In the genomic region with DNA sequence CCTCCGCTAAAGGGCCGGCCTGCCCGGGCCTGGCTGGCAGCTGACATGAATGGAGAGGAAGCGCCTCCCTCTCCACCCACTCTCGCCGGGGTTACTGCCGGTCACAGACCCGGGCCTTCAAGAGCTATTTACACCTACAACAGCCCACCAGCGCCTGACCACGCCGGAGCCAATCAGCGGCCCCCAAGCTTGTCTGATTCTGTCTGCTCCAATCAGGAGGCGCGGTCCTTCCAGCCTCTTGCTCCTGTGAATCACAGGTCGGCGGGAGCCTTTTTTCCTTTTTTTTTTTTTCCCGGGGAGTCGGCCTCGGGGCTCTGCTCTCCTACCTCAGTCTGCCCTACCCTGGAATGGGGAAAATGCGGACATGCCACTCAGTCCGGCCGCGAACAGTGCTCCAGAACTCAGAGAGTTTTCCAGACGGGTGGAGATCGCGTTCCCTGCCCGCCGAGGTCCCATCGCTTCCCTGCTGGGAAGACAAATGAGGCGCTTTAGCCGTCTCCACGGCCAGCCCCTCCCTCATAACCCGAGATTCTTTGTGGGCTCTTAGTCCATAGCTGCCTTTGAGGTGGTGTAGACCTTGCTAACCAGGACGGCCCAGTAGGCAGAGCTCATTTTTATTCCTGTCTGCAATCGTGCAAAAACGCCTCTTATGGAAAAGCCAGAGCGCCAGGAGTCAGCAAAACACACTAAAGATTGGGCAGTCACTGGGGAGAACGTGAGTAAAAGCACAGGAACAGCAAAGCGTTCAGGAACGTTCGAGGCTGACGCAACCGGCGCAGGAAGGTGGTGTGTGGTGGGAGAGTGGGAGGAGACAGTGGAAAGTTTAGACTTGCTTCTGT, we compare ENCODE assay signal across 8 cellular contexts. TPM values are rescaled to one million over a fixed set of nuclear protein-coding genes. Genes with fewer than 3 reads are reported as not detected.
DNase-seq lines count a peak whose midpoint lies in the region; ATAC-seq and TF ChIP-seq lines count a peak whose summit lies in the region.

No MANE protein-coding gene starts in this region.

- DNase-seq in Daoy (ENCODE audit: low read depth) (peak; percentile 98), GM23248 (peak; percentile 99), Karpas-422 (peak; percentile 95), Peyer's patch (peak; percentile 98 to 99 (median 98)), fibroblast of mammary gland (ENCODE audit: low read depth) (peak; percentile 99), naive B cell (peak; percentile 87)
- DNase-seq in activated T-helper 1 cell treated with anti-CD3 and anti-CD28 coated beads, Interleukin-12 subunit alpha, Interleukin-12 subunit beta, Interleukin-2, Interleukin-4 antibody, amounts not matched to agents 30 ng/mL and 10 ng/mL and 1 ng/mL, durations not matched to agents 14 hours and 24 hours and 36 hours (ENCODE audit: low spot score): peak; percentile 85
- DNase-seq in stimulated activated effector memory CD8-positive, alpha-beta T cell treated with anti-CD3 and anti-CD28 coated beads, Interleukin-12 subunit alpha, Interleukin-12 subunit beta, amount 100 ng/mL, for 72 hours (ENCODE audit: low spot score in 2 of 2): peak; percentile 73 to 93

- H3K27ac ChIP-seq in GM23248 (peak overlapping the region; percentile 100), Karpas-422 (ENCODE audit: low read length) (peak overlapping the region; percentile 99), Peyer's patch (peak overlapping the region; percentile 78 to 95 (median 89))

- H3K36me3 ChIP-seq in GM23248 (ENCODE audit: low read depth): no peaks in the 10 kb centered on the region
- no peaks in the 10 kb centered on the region for H3K36me3 ChIP-seq in Karpas-422 (ENCODE audit: insufficient read depth, low read length)
- H3K36me3 ChIP-seq in Peyer's patch: no peaks in the 10 kb centered on the region

- H3K9ac ChIP-seq in GM23248 (peak overlapping the region; percentile 99), Karpas-422 (ENCODE audit: low read length) (peak overlapping the region; percentile 99)

- peaks cover 30% of the 10 kb centered on the region for H3K4me1 Mint-ChIP-seq in activated T-helper 1 cell treated with anti-CD3 and anti-CD28 coated beads, Interleukin-12 subunit alpha, Interleukin-12 subunit beta, Interleukin-2, Interleukin-4 antibody, amounts not matched to agents 30 ng/mL and 10 ng/mL and 1 ng/mL, durations not matched to agents 14 hours and 24 hours and 36 hours (ENCODE audit: low read depth)
- H3K4me1 Mint-ChIP-seq in naive B cell: peaks cover 21 to 34% (median 28%) of the 10 kb centered on the region in 3 donors
- peaks cover 30% of the 10 kb centered on the region for H3K4me1 Mint-ChIP-seq in stimulated activated effector memory CD8-positive, alpha-beta T cell treated with anti-CD3 and anti-CD28 coated beads, Interleukin-12 subunit alpha, Interleukin-12 subunit beta, amount 100 ng/mL, for 72 hours

- H4K20me1 ChIP-seq in GM23248 (ENCODE audit: insufficient read depth) (no peaks in the 10 kb centered on the region), Karpas-422 (ENCODE audit: insufficient read depth, low read depth, low read length) (no peaks in the 10 kb centered on the region)

- peak overlapping the region; percentile 83 for H2AFZ ChIP-seq in GM23248
- H2AFZ ChIP-seq in Karpas-422 (ENCODE audit: low read length): peak overlapping the region; percentile 68

- in situ Hi-C loops in GM23248 (cut with MboI): no loop called here

- 0 to 1% methylated on average over 41 to 44 of the region's 44 CpGs for WGBS in GM23248 (ENCODE audit: low coverage in 1 of 2, low lambda C conversion rate in 2 of 2, missing lambda C conversion rate in 2 of 2), 2 experiments

- H3F3A ChIP-seq in GM23248 (ENCODE audit: insufficient read depth): peaks cover 47% of the 10 kb centered on the region

- H3K4me3 Mint-ChIP-seq in activated T-helper 1 cell treated with anti-CD3 and anti-CD28 coated beads, Interleukin-12 subunit alpha, Interleukin-12 subunit beta, Interleukin-2, Interleukin-4 antibody, amounts not matched to agents 30 ng/mL and 10 ng/mL and 1 ng/mL, durations not matched to agents 14 hours and 24 hours and 36 hours: no peak overlapping the region
- no peak overlapping the region for H3K4me3 Mint-ChIP-seq in naive B cell
- H3K4me3 Mint-ChIP-seq in stimulated activated effector memory CD8-positive, alpha-beta T cell treated with anti-CD3 and anti-CD28 coated beads, Interleukin-12 subunit alpha, Interleukin-12 subunit beta, amount 100 ng/mL, for 72 hours: no peak overlapping the region

- intact Hi-C loops in activated T-helper 1 cell treated with anti-CD3 and anti-CD28 coated beads, Interleukin-12 subunit alpha, Interleukin-12 subunit beta, Interleukin-2, Interleukin-4 antibody, amounts not matched to agents 30 ng/mL and 10 ng/mL and 1 ng/mL, durations not matched to agents 14 hours and 24 hours and 36 hours (cut with micrococcal nuclease): loop anchor here (1.0 to 10.0 kb wide), 12 partner anchors 18 to 1321 kb away; a partner anchor contains a TSS

- H3K27me3 ChIP-seq in GM23248 (replicated peaks; ENCODE audit: insufficient read depth) (no peaks in the 10 kb centered on the region), Karpas-422 (ENCODE audit: low read length) (no peaks in the 10 kb centered on the region), Peyer's patch (no peaks in the 10 kb centered on the region)

- peaks cover 41% of the 10 kb centered on the region for H3K4me1 ChIP-seq in GM23248 (ENCODE audit: insufficient read depth)
- H3K4me1 ChIP-seq in Karpas-422 (ENCODE audit: low read length): peaks cover 59% of the 10 kb centered on the region
- peaks cover 0 to 48% (median 17%) of the 10 kb centered on the region in 4 donors for H3K4me1 ChIP-seq in Peyer's patch

- no peaks in the 10 kb centered on the region for H3K9me3 Mint-ChIP-seq in activated T-helper 1 cell treated with anti-CD3 and anti-CD28 coated beads, Interleukin-12 subunit alpha, Interleukin-12 subunit beta, Interleukin-2, Interleukin-4 antibody, amounts not matched to agents 30 ng/mL and 10 ng/mL and 1 ng/mL, durations not matched to agents 14 hours and 24 hours and 36 hours
- no peaks in the 10 kb centered on the region for H3K9me3 Mint-ChIP-seq in naive B cell
- no peaks in the 10 kb centered on the region for H3K9me3 Mint-ChIP-seq in stimulated activated effector memory CD8-positive, alpha-beta T cell treated with anti-CD3 and anti-CD28 coated beads, Interleukin-12 subunit alpha, Interleukin-12 subunit beta, amount 100 ng/mL, for 72 hours

- H3K27me3 Mint-ChIP-seq in activated T-helper 1 cell treated with anti-CD3 and anti-CD28 coated beads, Interleukin-12 subunit alpha, Interleukin-12 subunit beta, Interleukin-2, Interleukin-4 antibody, amounts not matched to agents 30 ng/mL and 10 ng/mL and 1 ng/mL, durations not matched to agents 14 hours and 24 hours and 36 hours (ENCODE audit: insufficient read depth): no peaks in the 10 kb centered on the region
- no peaks in the 10 kb centered on the region for H3K27me3 Mint-ChIP-seq in naive B cell

- H3K9me3 ChIP-seq in GM23248 (ENCODE audit: low read depth) (no peaks in the 10 kb centered on the region), Karpas-422 (ENCODE audit: low read length) (no peaks in the 10 kb centered on the region), Peyer's patch (no peaks in the 10 kb centered on the region)

- H3K9me2 ChIP-seq in GM23248 (ENCODE audit: insufficient read depth): no peaks in the 10 kb centered on the region
- no peaks in the 10 kb centered on the region for H3K9me2 ChIP-seq in Karpas-422 (replicated peaks; ENCODE audit: insufficient read depth, low read length)

- H3K79me2 ChIP-seq in GM23248 (ENCODE audit: insufficient read depth) (0 out of 2 replicates have a peak, but pooled peaks cover 4% of the 10 kb centered on the region), Karpas-422 (ENCODE audit: low read length) (peaks cover 22% of the 10 kb centered on the region)

- peak overlapping the region; percentile 92 for H3K4me2 ChIP-seq in GM23248 (ENCODE audit: unreplicated experiment)
- H3K4me2 ChIP-seq in Karpas-422 (ENCODE audit: low read depth, low read length, poor library complexity, severe bottlenecking): peak overlapping the region; percentile 99

- H3K4me3 ChIP-seq in GM23248 (peak overlapping the region; percentile 92), Karpas-422 (ENCODE audit: low read length) (peak overlapping the region; percentile 93), Peyer's patch (peak overlapping the region; percentile 39 to 63 (median 56)), fibroblast of mammary gland (ENCODE audit: control insufficient read depth, low read depth, low read length) (peak overlapping the region; percentile 63)

- peak; percentile 95 for ATAC-seq in naive B cell (ENCODE audit: low read depth in 2 of 2)
- peak; percentile 91 for ATAC-seq in stimulated activated effector memory CD8-positive, alpha-beta T cell treated with anti-CD3 and anti-CD28 coated beads, Interleukin-12 subunit alpha, Interleukin-12 subunit beta, amount 100 ng/mL, for 72 hours

- TF ChIP-seq POLR2A in Peyer's patch (IDR thresholded peaks at IDR 0.05): peak; percentile 6 to 49

- H3K27ac Mint-ChIP-seq in activated T-helper 1 cell treated with anti-CD3 and anti-CD28 coated beads, Interleukin-12 subunit alpha, Interleukin-12 subunit beta, Interleukin-2, Interleukin-4 antibody, amounts not matched to agents 30 ng/mL and 10 ng/mL and 1 ng/mL, durations not matched to agents 14 hours and 24 hours and 36 hours: no peak overlapping the region
- no peak overlapping the region for H3K27ac Mint-ChIP-seq in naive B cell
- H3K27ac Mint-ChIP-seq in stimulated activated effector memory CD8-positive, alpha-beta T cell treated with anti-CD3 and anti-CD28 coated beads, Interleukin-12 subunit alpha, Interleukin-12 subunit beta, amount 100 ng/mL, for 72 hours: no peak overlapping the region

- peaks cover 4% of the 10 kb centered on the region for H3K36me3 Mint-ChIP-seq in activated T-helper 1 cell treated with anti-CD3 and anti-CD28 coated beads, Interleukin-12 subunit alpha, Interleukin-12 subunit beta, Interleukin-2, Interleukin-4 antibody, amounts not matched to agents 30 ng/mL and 10 ng/mL and 1 ng/mL, durations not matched to agents 14 hours and 24 hours and 36 hours (ENCODE audit: low read depth)
- no peaks in the 10 kb centered on the region for H3K36me3 Mint-ChIP-seq in naive B cell
- H3K36me3 Mint-ChIP-seq in stimulated activated effector memory CD8-positive, alpha-beta T cell treated with anti-CD3 and anti-CD28 coated beads, Interleukin-12 subunit alpha, Interleukin-12 subunit beta, amount 100 ng/mL, for 72 hours: no peaks in the 10 kb centered on the region

- no peak for TF ChIP-seq CTCF in Peyer's patch (IDR thresholded peaks at IDR 0.05)
- TF ChIP-seq CTCF in fibroblast of mammary gland (conservative IDR thresholded peaks at IDR 0.05; ENCODE audit: control insufficient read depth, insufficient read depth, low read depth, low read length): no peak

RNA-seq across cellular contexts. Expression of a gene that starts 26.5 kb away (rescaled TPM):
- total RNA-seq in Daoy (2014; rRNA removed; shearing (Covaris generic)): 45.2 and 46.5 TPM in 2 replicates
- total RNA-seq in GM23248 (2014; rRNA removed; shearing (Covaris generic)): 19.5 and 24.2 TPM in 2 replicates
- polyA plus RNA-seq in GM23248 (2016; fragmentation: Nextera tagmentation; extraction: Ambion mirVana): 18.6 and 19.5 TPM in 2 replicates
- 282 and 463 TPM in 2 replicates for total RNA-seq in Karpas-422 (2014; rRNA removed; shearing (Covaris generic); ENCODE audit: low replicate concordance)
- 10 to 100 TPM in 3 of 4 donors, 1 to 10 TPM in 1; 7.8 to 69.9 (median 34.2) TPM for total RNA-seq in Peyer's patch
- 194 TPM in 2 replicates for total RNA-seq in activated T-helper 1 cell treated with anti-CD3 and anti-CD28 coated beads, Interleukin-12 subunit alpha, Interleukin-12 subunit beta, Interleukin-2, Interleukin-4 antibody, amounts not matched to agents 30 ng/mL and 10 ng/mL and 1 ng/mL, durations not matched to agents 14 hours and 24 hours and 36 hours
- 1 to 10 TPM; 1.7 to 8.3 (median 4.2) TPM for polyA plus RNA-seq in naive B cell (ENCODE audit: low read depth in 6 of 6)

RNA-seq across cellular contexts. Expression of a gene that starts 43.5 kb away (rescaled TPM):
- not detected in 2 replicates for total RNA-seq in Daoy (2014; rRNA removed; shearing (Covaris generic))
- total RNA-seq in GM23248 (2014; rRNA removed; shearing (Covaris generic)): not detected in 2 replicates
- polyA plus RNA-seq in GM23248 (2016; fragmentation: Nextera tagmentation; extraction: Ambion mirVana) (not detected in 2 replicates), naive B cell (ENCODE audit: low read depth in 6 of 6) (1 to 10 TPM in 1 of 6 donors, under 1 TPM in 2, not detected in 3; 0.25 to 1.1 (median 0.93) TPM)
- 0.07 and 0.25 TPM in 2 replicates for total RNA-seq in Karpas-422 (2014; rRNA removed; shearing (Covaris generic); ENCODE audit: low replicate concordance)
- not detected for total RNA-seq in Peyer's patch
- total RNA-seq in activated T-helper 1 cell treated with anti-CD3 and anti-CD28 coated beads, Interleukin-12 subunit alpha, Interleukin-12 subunit beta, Interleukin-2, Interleukin-4 antibody, amounts not matched to agents 30 ng/mL and 10 ng/mL and 1 ng/mL, durations not matched to agents 14 hours and 24 hours and 36 hours: not detected in 2 replicates

Comparison
In these comparisons a context has a peak if more than half of its experiments do, and no peak if none do; other contexts are left out.
1. Peak in every context shown above with its lines: DNase-seq, ATAC-seq, H3K4me3 ChIP-seq and H3K27ac ChIP-seq.